In genomic region chr1:105088166-105088565, GRCh38 we compare ENCODE assay signal across 21 cellular contexts.
"Had no signal": no experiment of that assay in that cellular context is flagged by ENCODE, and none has a peak within 500 bp of the region (broad histone marks: within the 10 kb centered on the region; RNA-seq: fewer than 3 reads in every experiment).

No MANE protein-coding gene starts in this region.

- H3K27ac ChIP-seq: RWPE1, SJSA1 had no signal

- H3K9me3 ChIP-seq: MG63, SJSA1, SK-N-SH had no signal

- H3K4me3 ChIP-seq: MG63, SJSA1 had no signal

- H3K4me1 ChIP-seq: SJSA1 had no signal

- H3K27me3 ChIP-seq: MG63, SJSA1 had no signal

- H3K9me2 ChIP-seq: SK-N-SH had no signal

- DNase-seq: Kasumi-1, NCI-H1048, NCI-H1092 treated with DMSO at 0.1 percent for 48 hours, NCI-H1105 treated with DMSO at 0.1 percent for 48 hours, NCI-H1417 treated with DMSO at 0.1 percent for 48 hours, NCI-H1436 treated with DMSO at 0.1 percent for 48 hours, NCI-H1694 treated with DMSO at 0.1 percent for 48 hours, NCI-H187 treated with DMSO at 0.1 percent for 48 hours, NCI-H226, NCI-H446, NCI-H510A treated with DMSO at 0.1 percent for 48 hours, NCI-H524 treated with DMSO at 0.1 percent for 48 hours, NCI-H774, Right ventricle myocardium superior, SHP77 treated with DMSO at 0.1 percent for 48 hours, SK-N-SH, SW 1271, T-helper 1 cell had no signal

- H3K4me2 ChIP-seq: SK-N-SH had no signal

- H3K36me3 ChIP-seq: MG63, SJSA1 had no signal

- H3K9ac ChIP-seq: SK-N-SH had no signal
